In genomic region chr10:98394855-98395440, GRCh38 we compare ENCODE assay signal across 19 cellular contexts. TPM values are rescaled to one million over a fixed set of nuclear protein-coding genes. Genes with fewer than 3 reads are reported as not detected.
A peak's percentile ranks its signal among the peaks of the same experiment; 100 is the strongest.
DNase-seq lines count a peak whose midpoint lies in the region; ATAC-seq and TF ChIP-seq lines count a peak whose summit lies in the region.
"Had no signal": no experiment of that assay in that cellular context is flagged by ENCODE, and none has a peak within 500 bp of the region (broad histone marks: within the 10 kb centered on the region; RNA-seq: fewer than 3 reads in every experiment).

No MANE protein-coding gene starts in this region.

- H3K4me1 ChIP-seq in breast epithelium (no peaks in the 10 kb centered on the region), OCI-LY3 (ENCODE audit: low read length) (peaks cover 18% of the 10 kb centered on the region), mesenchymal stem cell (ENCODE audit: control insufficient read depth, insufficient read depth, low read depth, low read length) (peaks cover 3% of the 10 kb centered on the region)

- no peak overlapping the region for H2BK5ac ChIP-seq in mesenchymal stem cell (ENCODE audit: low read depth, low read length, poor library complexity, severe bottlenecking)

- H3K9me3 ChIP-seq in breast epithelium (no peaks in the 10 kb centered on the region), OCI-LY3 (ENCODE audit: insufficient read depth, low read length) (no peaks in the 10 kb centered on the region), mesenchymal stem cell (ENCODE audit: control insufficient read depth, low read length) (no peaks in the 10 kb centered on the region)
- H3K9me3 ChIP-seq: esophagus squamous epithelium, gastroesophageal sphincter, mucosa of descending colon had no signal

- TF ChIP-seq POLR2A in breast epithelium (IDR thresholded peaks at IDR 0.05): no peak

- no peak overlapping the region for H2BK15ac ChIP-seq in mesenchymal stem cell (ENCODE audit: low read depth, poor library complexity, severe bottlenecking)

- BruUV-seq in MCF 10A (replicated peaks; lab: Mats Ljungman, UMichigan): no TSS peak

- no peak overlapping the region for H4K8ac ChIP-seq in mesenchymal stem cell (ENCODE audit: low read length)

- no peaks in the 10 kb centered on the region for H4K20me1 ChIP-seq in OCI-LY3 (ENCODE audit: insufficient read depth, low read length)

- H3K4ac ChIP-seq in mesenchymal stem cell (ENCODE audit: low read depth in 1 of 2, low read length in 2 of 2): no peak overlapping the region

- H3K18ac ChIP-seq in mesenchymal stem cell (ENCODE audit: low read depth in 1 of 2, low read length in 2 of 2): no peak overlapping the region

- no peaks in the 10 kb centered on the region for H3K36me3 ChIP-seq in breast epithelium
- no peaks in the 10 kb centered on the region for H3K36me3 ChIP-seq in OCI-LY3 (replicated peaks; ENCODE audit: low read depth, low read length)
- H3K36me3 ChIP-seq in mesenchymal stem cell (ENCODE audit: control insufficient read depth in 1 of 2, insufficient read depth in 2 of 2, low read depth in 1 of 2, low read length in 2 of 2): peaks cover 27 to 44% of the 10 kb centered on the region in 2 experiments
- no peaks in the 10 kb centered on the region for H3K36me3 ChIP-seq in H7 (replicated peaks; ENCODE audit: control insufficient read depth, insufficient read depth, low read length)

- no peak overlapping the region for H3K14ac ChIP-seq in mesenchymal stem cell (ENCODE audit: low read length in 2 of 2)

- H3K79me2 ChIP-seq in OCI-LY3 (ENCODE audit: low read length): no peaks in the 10 kb centered on the region

- TF ChIP-seq CTCF in breast epithelium (IDR thresholded peaks at IDR 0.05): no peak
- no peak for TF ChIP-seq CTCF in MCF 10A (IDR thresholded peaks at IDR 0.05; ENCODE audit: unreplicated experiment)
- TF ChIP-seq CTCF in OCI-LY3 (IDR thresholded peaks at IDR 0.05; ENCODE audit: low read depth, low read length): no peak

- H3K27me3 ChIP-seq in breast epithelium (no peaks in the 10 kb centered on the region), OCI-LY3 (ENCODE audit: low read depth, low read length) (no peaks in the 10 kb centered on the region), mesenchymal stem cell (ENCODE audit: control insufficient read depth in 1 of 2, insufficient read depth in 1 of 2, low read length in 2 of 2) (no peaks in the 10 kb centered on the region), H7 (ENCODE audit: control insufficient read depth, insufficient read depth, low read length) (no peaks in the 10 kb centered on the region)
- H3K27me3 ChIP-seq: gastroesophageal sphincter had no signal

- H2AK5ac ChIP-seq in mesenchymal stem cell (ENCODE audit: low read length, severe bottlenecking): no peak overlapping the region

- H3K9ac ChIP-seq in OCI-LY3 (ENCODE audit: low read length) (no peak overlapping the region), mesenchymal stem cell (ENCODE audit: low read length) (peak overlapping the region; percentile 46)

- ATAC-seq in HG02763 (IDR thresholded peaks at IDR 0.05; ENCODE audit: unreplicated experiment) (no peak), GM19035 (IDR thresholded peaks at IDR 0.05; ENCODE audit: unreplicated experiment) (no peak)

- peaks cover 19% of the 10 kb centered on the region for H3K27me3 Mint-ChIP-seq in MCF 10A (ENCODE audit: insufficient read depth, unreplicated experiment)
- H3K27me3 Mint-ChIP-seq: activated CD4-positive, alpha-beta T cell treated with anti-CD3 and anti-CD28 coated beads, Interleukin-2, amount 10 ng/mL, durations not matched to agents 24 days and 14 days had no signal

- no peaks in the 10 kb centered on the region for H3K36me3 Mint-ChIP-seq in MCF 10A (ENCODE audit: insufficient read depth, unreplicated experiment)
- H3K36me3 Mint-ChIP-seq: activated naive CD4-positive, alpha-beta T cell treated with anti-CD3 and anti-CD28 coated beads, Interleukin-2, amount 10 ng/mL, durations not matched to agents 7 days and 5 days had no signal

- no peak overlapping the region for H2BK120ac ChIP-seq in mesenchymal stem cell (ENCODE audit: low read depth, low read length)

- H3K23ac ChIP-seq in mesenchymal stem cell (ENCODE audit: low read length in 2 of 2): no peak overlapping the region

- no peak overlapping the region for H4K91ac ChIP-seq in mesenchymal stem cell (ENCODE audit: low read length)

- H3K9me3 Mint-ChIP-seq in MCF 10A (ENCODE audit: unreplicated experiment): no peaks in the 10 kb centered on the region
- H3K9me3 Mint-ChIP-seq: activated CD4-positive, alpha-beta T cell treated with anti-CD3 and anti-CD28 coated beads, Interleukin-2, amount 10 ng/mL, durations not matched to agents 24 days and 14 days; activated naive CD4-positive, alpha-beta T cell treated with anti-CD3 and anti-CD28 coated beads, Interleukin-2, amount 10 ng/mL, durations not matched to agents 7 days and 5 days; activated T-helper 1 cell treated with anti-CD3 and anti-CD28 coated beads, Interleukin-12 subunit alpha, Interleukin-12 subunit beta, Interleukin-2, Interleukin-4 antibody, amounts not matched to agents 30 ng/mL and 10 ng/mL and 1 ng/mL, durations not matched to agents 14 hours and 24 hours and 36 hours had no signal

- no peak overlapping the region for H2BK12ac ChIP-seq in mesenchymal stem cell (ENCODE audit: low read length in 2 of 2)

- DNase-seq in breast epithelium (ENCODE audit: low spot score in 2 of 2): no peak
- DNase-seq in MCF 10A (ENCODE audit: unreplicated experiment): no peak
- DNase-seq in mesenchymal stem cell: no peak
- DNase-seq in COLO829 (ENCODE audit: low spot score): no peak
- no peak for DNase-seq in H7
- DNase-seq: activated CD4-positive, alpha-beta T cell treated with anti-CD3 and anti-CD28 coated beads, Interleukin-2, amount 10 ng/mL, durations not matched to agents 24 days and 14 days; activated naive CD4-positive, alpha-beta T cell treated with anti-CD3 and anti-CD28 coated beads, Interleukin-2, amount 10 ng/mL, durations not matched to agents 7 days and 5 days; amniotic stem cell; cortex of kidney; esophagus squamous epithelium; NCI-H1417 treated with DMSO at 0.1 percent for 48 hours; NCI-H524 had no signal

- peak overlapping the region; percentile 52 to 76 for H3K27ac ChIP-seq in breast epithelium
- no peak overlapping the region for H3K27ac ChIP-seq in OCI-LY3 (ENCODE audit: low read length)
- no peak overlapping the region for H3K27ac ChIP-seq in mesenchymal stem cell (ENCODE audit: low read length, poor library complexity, severe bottlenecking)
- H3K27ac ChIP-seq: C4-2B, esophagus squamous epithelium, gastroesophageal sphincter had no signal

- POLR2A ChIA-PET in MCF 10A (lab: Yijun Ruan, JAX): interaction anchor here (0.8 kb wide), 1 partner anchor 9 kb away, joined by 4 read pairs; no protein-coding TSS in a partner anchor

- no peaks in the 10 kb centered on the region for H3K4me1 Mint-ChIP-seq in MCF 10A (ENCODE audit: insufficient read depth, unreplicated experiment)

- no peak overlapping the region for H3K27ac Mint-ChIP-seq in MCF 10A (ENCODE audit: low read depth, unreplicated experiment)
- H3K27ac Mint-ChIP-seq: activated CD4-positive, alpha-beta T cell treated with anti-CD3 and anti-CD28 coated beads, Interleukin-2, amount 10 ng/mL, durations not matched to agents 24 days and 14 days; activated naive CD4-positive, alpha-beta T cell treated with anti-CD3 and anti-CD28 coated beads, Interleukin-2, amount 10 ng/mL, durations not matched to agents 7 days and 5 days; activated T-helper 1 cell treated with anti-CD3 and anti-CD28 coated beads, Interleukin-12 subunit alpha, Interleukin-12 subunit beta, Interleukin-2, Interleukin-4 antibody, amounts not matched to agents 30 ng/mL and 10 ng/mL and 1 ng/mL, durations not matched to agents 14 hours and 24 hours and 36 hours had no signal

- 88% methylated on average over 8 of the region's 8 CpGs for WGBS in mesenchymal stem cell

- no peaks in the 10 kb centered on the region for H3K79me1 ChIP-seq in mesenchymal stem cell (replicated peaks; ENCODE audit: low read length, poor library complexity, severe bottlenecking)

- H3K4me3 Mint-ChIP-seq in MCF 10A (ENCODE audit: unreplicated experiment): no peak overlapping the region
- H3K4me3 Mint-ChIP-seq: activated CD4-positive, alpha-beta T cell treated with anti-CD3 and anti-CD28 coated beads, Interleukin-2, amount 10 ng/mL, durations not matched to agents 24 days and 14 days; activated naive CD4-positive, alpha-beta T cell treated with anti-CD3 and anti-CD28 coated beads, Interleukin-2, amount 10 ng/mL, durations not matched to agents 7 days and 5 days; activated T-helper 1 cell treated with anti-CD3 and anti-CD28 coated beads, Interleukin-12 subunit alpha, Interleukin-12 subunit beta, Interleukin-2, Interleukin-4 antibody, amounts not matched to agents 30 ng/mL and 10 ng/mL and 1 ng/mL, durations not matched to agents 14 hours and 24 hours and 36 hours had no signal

- CTCF ChIA-PET in MCF 10A (lab: Yijun Ruan, JAX): interaction anchor here (0.5 kb wide), 1 partner anchor 32 kb away, joined by 5 read pairs; no protein-coding TSS in a partner anchor

- H3K4me3 ChIP-seq in breast epithelium: no peak overlapping the region
- H3K4me3 ChIP-seq in OCI-LY3 (ENCODE audit: low read length): no peak overlapping the region
- no peak overlapping the region for H3K4me3 ChIP-seq in mesenchymal stem cell (ENCODE audit: insufficient read depth in 1 of 2, low read depth in 1 of 2, low read length in 2 of 2)
- H3K4me3 ChIP-seq in H7 (ENCODE audit: insufficient read depth, low read depth, low read length): no peak overlapping the region
- H3K4me3 ChIP-seq: esophagus squamous epithelium, gastroesophageal sphincter, mucosa of descending colon had no signal

- H2AFZ ChIP-seq in OCI-LY3 (ENCODE audit: low read depth, low read length): 0 out of 2 replicates have a peak overlapping the region, but pooled peaks have one; percentile 60
- H2AFZ ChIP-seq in mesenchymal stem cell (ENCODE audit: low read depth, low read length): no peak overlapping the region

- H3K4me2 ChIP-seq in OCI-LY3 (ENCODE audit: low read length) (peak overlapping the region; percentile 42; the same call in 1 of the 2 replicates), mesenchymal stem cell (ENCODE audit: low read length, poor library complexity, severe bottlenecking) (no peak overlapping the region)

- intact Hi-C loops in breast epithelium (cut with DNase I; ENCODE audit: low total_unique reads) (no loop called here), MCF 10A (cut with micrococcal nuclease) (no loop called here)

RNA-seq across cellular contexts. Expression of gene PYROXD2, which starts 20.0 kb away (rescaled TPM):
- 10 to 100 TPM; 13.2 to 20.0 (median 17.4) TPM for total RNA-seq in breast epithelium
- total RNA-seq in MCF 10A (2022): 4.0 and 7.9 TPM in 2 replicates
- 4.8 TPM for polyA plus RNA-seq in mesenchymal stem cell (2013, experiment 1 of 2)
- 5.4 TPM for polyA plus RNA-seq in mesenchymal stem cell (2013, experiment 2 of 2)
- 9.5 and 10.6 TPM in 2 replicates for total RNA-seq in H7 (2014; rRNA removed; shearing (Covaris generic))

RNA-seq across cellular contexts. Expression of gene HPS1, which starts 51.8 kb away (rescaled TPM):
- 10 to 100 TPM; 48.2 to 62.3 (median 61.8) TPM for total RNA-seq in breast epithelium
- 40.5 and 41.8 TPM in 2 replicates for total RNA-seq in MCF 10A (2022)
- polyA plus RNA-seq in mesenchymal stem cell (2013, experiment 1 of 2): 68.1 TPM
- 67.1 TPM for polyA plus RNA-seq in mesenchymal stem cell (2013, experiment 2 of 2)
- total RNA-seq in H7 (2014; rRNA removed; shearing (Covaris generic)): 36.1 and 38.0 TPM in 2 replicates

Comparison
In these comparisons a context has a peak if more than half of its experiments do, and no peak if none do; other contexts are left out.
1. H3K27ac ChIP-seq: peak in breast epithelium (2 of 2); none in OCI-LY3 (single experiment) and mesenchymal stem cell (single experiment).